Comparison of ENCODE assay signal across 18 cellular contexts in genomic region chr12:6306599-6307220, GRCh38. TPM values are rescaled to one million over a fixed set of nuclear protein-coding genes. Genes with fewer than 3 reads are reported as not detected.
A peak's percentile ranks its signal among the peaks of the same experiment; 100 is the strongest.
DNase-seq lines count a peak whose midpoint lies in the region; FAIRE-seq and TF ChIP-seq lines count a peak whose summit lies in the region.
"Had no signal": no experiment of that assay in that cellular context is flagged by ENCODE, and none has a peak within 500 bp of the region (broad histone marks: within the 10 kb centered on the region; RNA-seq: fewer than 3 reads in every experiment).

No MANE protein-coding gene starts in this region.

- H3K4me3 ChIP-seq in Caco-2 (ENCODE audit: low read depth, low read length) (no peak overlapping the region), bronchial epithelial cell (ENCODE audit: low read depth, low read length) (no peak overlapping the region), spleen (no peak overlapping the region)

- FAIRE-seq in bronchial epithelial cell (lab: Jason Lieb, UNC) (peak; percentile 68), D721Med (lab: Jason Lieb, UNC) (no peak)
- FAIRE-seq: G401.6 had no signal

- no peaks in the 10 kb centered on the region for H3K27me3 ChIP-seq in Caco-2 (replicated peaks; ENCODE audit: control insufficient read depth, insufficient read depth, low read length)
- peaks cover 3% of the 10 kb centered on the region for H3K27me3 ChIP-seq in bronchial epithelial cell (ENCODE audit: control insufficient read depth, insufficient read depth, low read length)
- H3K27me3 ChIP-seq in spleen (replicated peaks in 1 of 7): peaks cover 0 to 54% (median 17%) of the 10 kb centered on the region in 7 donors

- DNase-seq in Caco-2 (no peak), bronchial epithelial cell (ENCODE audit: low read depth) (no peak), islet precursor cell (peak; percentile 80), spleen (peak; percentile 40), A172 (ENCODE audit: low spot score) (no peak), retina (no peak), D721Med (ENCODE audit: insufficient read length, low spot score) (no peak), inferior parietal cortex (ENCODE audit: extremely low spot score) (no peak)
- DNase-seq: ACHN, HCEC 1CT, MM.1S, NCI-H1092 treated with DMSO at 0.1 percent for 48 hours, NCI-H146, NCI-H2029 treated with DMSO at 0.1 percent for 48 hours, NCI-H2171, NCI-H526 had no signal

- H3K9me3 Mint-ChIP-seq in Caco-2 (ENCODE audit: unreplicated experiment): no peaks in the 10 kb centered on the region

- H3K27ac Mint-ChIP-seq in Caco-2 (ENCODE audit: unreplicated experiment): peak overlapping the region; percentile 37

- H3K27me3 Mint-ChIP-seq in Caco-2 (ENCODE audit: insufficient read depth, unreplicated experiment): no peaks in the 10 kb centered on the region

- TF ChIP-seq POLR2A in spleen (IDR thresholded peaks at IDR 0.05): no peak

- no peak overlapping the region for H3K27ac ChIP-seq in spleen

- BruUV-seq in Caco-2 (replicated peaks; lab: Mats Ljungman, UMichigan): no TSS peak

- intact Hi-C loops in Caco-2 (cut with micrococcal nuclease; ENCODE audit: unreplicated experiment) (no loop called here), spleen (cut with DNase I; ENCODE audit: low total_unique reads) (no loop called here)

- H3K36me3 ChIP-seq in Caco-2 (ENCODE audit: control insufficient read depth, insufficient read depth, low read length) (no peaks in the 10 kb centered on the region), bronchial epithelial cell (ENCODE audit: control insufficient read depth, insufficient read depth, low read length) (no peaks in the 10 kb centered on the region), spleen (no peaks in the 10 kb centered on the region)

- peaks cover 10% of the 10 kb centered on the region for H3K36me3 Mint-ChIP-seq in Caco-2 (ENCODE audit: insufficient read depth, unreplicated experiment)

- H3K4me1 ChIP-seq in Caco-2 (peaks cover 55% of the 10 kb centered on the region), spleen (peaks cover 0 to 31% (median 16%) of the 10 kb centered on the region in 6 donors)

- 83 to 94% (median 92%) methylated on average over 11 of the region's 11 CpGs for WGBS in spleen, 5 donors

- CTCF ChIA-PET in Caco-2 (lab: Charles Lee): no interaction called here

- peaks cover 46% of the 10 kb centered on the region for H3K4me1 Mint-ChIP-seq in Caco-2 (ENCODE audit: low read depth, unreplicated experiment)

- H3K4me3 Mint-ChIP-seq in Caco-2 (ENCODE audit: unreplicated experiment): no peak overlapping the region

- no peak for TF ChIP-seq CTCF in Caco-2 (IDR thresholded peaks at IDR 0.05; ENCODE audit: insufficient read depth in 1 of 2, low read depth in 1 of 2, low read length in 1 of 2, severe bottlenecking in 1 of 2, unreplicated experiment in 1 of 2)
- TF ChIP-seq CTCF in bronchial epithelial cell (IDR thresholded peaks at IDR 0.05; ENCODE audit: insufficient read depth, low read length, severe bottlenecking): no peak
- no peak for TF ChIP-seq CTCF in spleen (IDR thresholded peaks at IDR 0.05 in 8 of 11, conservative IDR thresholded peaks at IDR 0.05 in 3 of 11)
- no peak for TF ChIP-seq CTCF in D721Med (IDR thresholded peaks at IDR 0.05; ENCODE audit: insufficient read depth, missing control alignments)

- POLR2A ChIA-PET in Caco-2 (lab: Charles Lee): no interaction called here

- H3K9me3 ChIP-seq in Caco-2 (no peaks in the 10 kb centered on the region), spleen (no peaks in the 10 kb centered on the region)

RNA-seq across cellular contexts. Expression of gene PLEKHG6, which starts 3.8 kb away (rescaled TPM):
- total RNA-seq in Caco-2 (2022) (109 and 123 TPM in 2 replicates), bronchial epithelial cell (15.3 and 23.4 TPM in 2 replicates), spleen (1 to 10 TPM in 1 of 7 donors, under 1 TPM in 2, not detected in 4; 0.19 to 1.2 (median 0.74) TPM)
- polyA plus RNA-seq in spleen: under 1 TPM; 0.10 to 0.12 (median 0.11) TPM
- total RNA-seq in A172 (2014; rRNA removed; shearing (Covaris generic)): not detected in 2 replicates
- total RNA-seq: LHCN-M2 had no signal

RNA-seq across cellular contexts. Expression of gene TNFRSF1A, which starts 35.2 kb away (rescaled TPM):
- total RNA-seq in Caco-2 (2022): 79.0 and 79.4 TPM in 2 replicates
- total RNA-seq in bronchial epithelial cell: 26.9 and 47.0 TPM in 2 replicates
- total RNA-seq in spleen: 100 to 1,000 TPM; 153 to 578 (median 224) TPM
- 10 to 100 TPM; 22.5 to 40.6 (median 22.8) TPM for polyA plus RNA-seq in spleen
- 121 and 172 TPM in 2 replicates for total RNA-seq in A172 (2014; rRNA removed; shearing (Covaris generic))

Comparison
In these comparisons a context has a peak if more than half of its experiments do, and no peak if none do; other contexts are left out.
1. DNase-seq: peak in islet precursor cell (single experiment) and spleen (single experiment); none in Caco-2 (0 of 2), bronchial epithelial cell (single experiment), A172 (single experiment), retina (single experiment), D721Med (single experiment) and inferior parietal cortex (single experiment).